Comparison of ENCODE assay signal across 15 cellular contexts in the genomic region with DNA sequence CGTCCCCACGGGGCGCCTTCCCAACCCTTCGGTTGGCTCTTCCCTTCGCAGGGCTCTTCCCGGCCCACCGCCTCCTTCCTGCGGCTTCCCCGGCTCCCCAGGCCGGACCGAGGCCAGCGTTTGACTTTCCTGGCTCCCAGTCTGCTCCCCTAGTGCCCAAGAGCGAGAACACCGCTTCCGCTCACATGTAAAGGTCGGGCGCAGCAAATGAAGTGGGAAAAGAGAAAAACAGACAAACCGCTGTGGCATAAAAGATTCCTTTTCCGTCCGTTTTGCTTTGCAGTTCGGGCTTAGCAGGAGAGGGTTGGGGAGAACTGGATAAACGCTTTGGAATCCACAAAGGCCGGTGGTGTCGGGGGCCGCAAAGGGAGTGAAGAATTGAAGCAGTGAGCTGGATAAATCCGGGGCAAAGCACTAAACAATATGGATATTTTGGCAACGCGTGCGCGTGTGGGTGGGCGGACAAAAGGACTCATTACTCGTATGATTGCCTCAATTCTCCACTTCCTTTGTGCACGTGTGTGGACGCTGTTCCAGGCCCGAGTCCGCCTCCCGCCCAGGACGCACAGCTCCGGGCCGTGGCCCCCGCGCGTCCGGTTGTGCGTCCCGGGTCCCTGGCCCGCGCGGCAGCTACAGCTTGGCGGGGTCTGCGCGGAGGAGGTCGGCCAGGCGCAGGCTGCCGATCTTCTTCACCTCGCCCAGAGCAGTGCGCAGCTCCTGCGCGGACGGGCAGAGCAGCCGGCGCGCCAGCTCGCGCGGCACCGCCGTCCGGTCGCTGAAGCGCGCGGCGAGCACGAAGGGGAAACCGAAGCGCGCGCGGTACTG. TPM values are rescaled to one million over a fixed set of nuclear protein-coding genes. Genes with fewer than 3 reads are reported as not detected.
A peak's percentile ranks its signal among the peaks of the same experiment; 100 is the strongest.
DNase-seq lines count a peak whose midpoint lies in the region; ATAC-seq, FAIRE-seq and TF ChIP-seq lines count a peak whose summit lies in the region.
"Had no signal": no experiment of that assay in that cellular context is flagged by ENCODE, and none has a peak within 500 bp of the region (broad histone marks: within the 10 kb centered on the region; RNA-seq: fewer than 3 reads in every experiment).

No MANE protein-coding gene starts in this region.

- intact Hi-C loops in left ventricle myocardium inferior (cut with micrococcal nuclease), result no loop called here
- intact Hi-C loops in Right ventricle myocardium superior (cut with DNase I), result no loop called here
- intact Hi-C loops in GM12878 (cut with micrococcal nuclease; ENCODE audit: unreplicated experiment), result no loop called here
- intact Hi-C loops in heart left ventricle (cut with DNase I), result no loop called here

- 25% methylated on average over 74 of the region's 80 CpGs for WGBS in GM12878 (ENCODE audit: insufficient coverage, insufficient replicate concordance, low lambda C conversion rate, missing lambda C conversion rate)
- WGBS in heart left ventricle, 4 donors, result 1 to 2% (median 2%) methylated on average over 40 to 80 of the region's 80 CpGs

- peaks cover 2 to 32% (median 28%) of the 10 kb centered on the region in 4 donors for H3K4me1 Mint-ChIP-seq in naive thymus-derived CD8-positive, alpha-beta T cell

- H3K27ac Mint-ChIP-seq in naive thymus-derived CD8-positive, alpha-beta T cell, result no peak overlapping the region
- H3K27ac Mint-ChIP-seq: activated B cell treated with CpG ODN at 0.5 μM for 24 hours had no signal

- BruUV-seq in GM12878 (replicated peaks; lab: Mats Ljungman, UMichigan), result no TSS peak

- H3K4me3 ChIP-seq in left ventricle myocardium inferior (peak overlapping the region; percentile 41), GM12878 (no peak overlapping the region), mucosa of rectum (ENCODE audit: low read length in 2 of 2) (peak overlapping the region; percentile 78 to 88), heart left ventricle (peak overlapping the region in 3 of 12 donors; percentile 4 to 23 (median 20))

- ATAC-seq in Right ventricle myocardium superior (ENCODE audit: poor library complexity) (no peak), GM12878 (no peak), GM21619 (IDR thresholded peaks at IDR 0.05; ENCODE audit: unreplicated experiment) (no peak), heart left ventricle (no peak)
- ATAC-seq in naive thymus-derived CD8-positive, alpha-beta T cell, result no peak

- SMC1A ChIA-PET in GM12878 (lab: Charles Lee; ENCODE audit: uncharacterized antibody, unreplicated experiment), result interaction anchor here (0.6 kb wide), 1 partner anchor 151 kb away, joined by 3 read pairs; no protein-coding TSS in a partner anchor

- no peak for TF ChIP-seq RAD21 in GM12878 (IDR thresholded peaks at IDR 0.05; ENCODE audit: insufficient read depth, low read depth, low read length)

- TF ChIP-seq CTCF in left ventricle myocardium inferior (IDR thresholded peaks at IDR 0.05; ENCODE audit: borderline replicate concordance) (no peak), GM12878 (IDR thresholded peaks at IDR 0.05 in 2 of 3, conservative IDR thresholded peaks at IDR 0.05 in 1 of 3; ENCODE audit: control insufficient read depth in 2 of 3, extremely low read depth in 1 of 3, insufficient read depth in 1 of 3, low read depth in 3 of 3, low read length in 3 of 3) (no peak), heart left ventricle (IDR thresholded peaks at IDR 0.05) (no peak)

- no peaks in the 10 kb centered on the region for H3K79me2 ChIP-seq in GM12878 (ENCODE audit: control insufficient read depth, insufficient read depth, low read length)

- TF ChIP-seq EP300 in GM12878 (IDR thresholded peaks at IDR 0.05; ENCODE audit: borderline replicate concordance in 1 of 2, control insufficient read depth in 1 of 2, low read depth in 2 of 2, low read length in 2 of 2), result no peak

- FAIRE-seq in GM12878 (lab: Jason Lieb, UNC), result no peak

- H3K9me3 Mint-ChIP-seq in naive thymus-derived CD8-positive, alpha-beta T cell, result no peaks in the 10 kb centered on the region
- H3K9me3 Mint-ChIP-seq: activated B cell treated with CpG ODN at 0.5 μM for 24 hours; activated naive CD4-positive, alpha-beta T cell treated with anti-CD3 and anti-CD28 coated beads, Interleukin-2, amount 50 U/mL, for 72 hours had no signal

- TF ChIP-seq POLR2A in GM12878 (IDR thresholded peaks at IDR 0.05; ENCODE audit: low read depth, low read length) (no peak), heart left ventricle (IDR thresholded peaks at IDR 0.05) (no peak)

- H2AFZ ChIP-seq in GM12878 (ENCODE audit: control insufficient read depth, low read depth, low read length), result no peak overlapping the region

- POLR2A ChIA-PET in GM12878 (lab: Charles Lee), result no interaction called here
- POLR2A ChIA-PET in naive thymus-derived CD8-positive, alpha-beta T cell (lab: Charles Lee), result no interaction called here

- RAD21 ChIA-PET in GM12878 (lab: Charles Lee; ENCODE audit: unreplicated experiment), result no interaction called here

- no peaks in the 10 kb centered on the region for H4K20me1 ChIP-seq in GM12878 (ENCODE audit: control insufficient read depth, insufficient read depth)

- H3K36me3 ChIP-seq in left ventricle myocardium inferior, result no peaks in the 10 kb centered on the region
- H3K36me3 ChIP-seq in GM12878 (ENCODE audit: control insufficient read depth in 2 of 2, insufficient read depth in 2 of 2, low read length in 1 of 2), result no peaks in the 10 kb centered on the region
- no peaks in the 10 kb centered on the region for H3K36me3 ChIP-seq in mucosa of rectum (ENCODE audit: control insufficient read depth in 2 of 2, insufficient read depth in 2 of 2, low read length in 2 of 2)
- no peaks in the 10 kb centered on the region for H3K36me3 ChIP-seq in heart left ventricle

- H3K4me1 ChIP-seq in left ventricle myocardium inferior (peaks cover 38% of the 10 kb centered on the region), GM12878 (ENCODE audit: control insufficient read depth, insufficient read depth, low read length) (no peaks in the 10 kb centered on the region), mucosa of rectum (ENCODE audit: control insufficient read depth in 2 of 2, insufficient read depth in 2 of 2, low read length in 2 of 2) (peaks cover 10 to 40% of the 10 kb centered on the region in 2 donors), heart left ventricle (peaks cover 0 to 38% (median 11%) of the 10 kb centered on the region in 12 donors)

- H3K4me2 ChIP-seq in GM12878 (ENCODE audit: control insufficient read depth, insufficient read depth), result no peak overlapping the region

- in situ Hi-C loops in GM12878 (cut with MboI), result no loop called here

- H3K27me3 ChIP-seq in left ventricle myocardium inferior (ENCODE audit: low read depth), result peaks cover 100% of the 10 kb centered on the region
- H3K27me3 ChIP-seq in GM12878 (replicated peaks in 1 of 2; ENCODE audit: control insufficient read depth in 2 of 2, insufficient read depth in 2 of 2, low read length in 1 of 2), result peaks cover 27 to 45% of the 10 kb centered on the region in 2 experiments
- peaks cover 20 to 22% of the 10 kb centered on the region in 2 donors for H3K27me3 ChIP-seq in mucosa of rectum (ENCODE audit: control insufficient read depth in 2 of 2, insufficient read depth in 2 of 2, low read length in 2 of 2)
- H3K27me3 ChIP-seq in heart left ventricle, result peaks cover 75 to 100% (median 98%) of the 10 kb centered on the region in 9 donors

- DNase-seq in left ventricle myocardium inferior, result no peak
- DNase-seq in Right ventricle myocardium superior, result no peak
- no peak for DNase-seq in GM12878 (ENCODE audit: low read depth, low spot score)
- no peak for DNase-seq in DMS79 (lab: John Stamatoyannopoulos, UW)
- no peak for DNase-seq in naive thymus-derived CD8-positive, alpha-beta T cell
- DNase-seq in heart left ventricle, result no peak
- DNase-seq: activated B cell treated with CpG ODN at 0.5 μM for 24 hours; effector memory CD4-positive, alpha-beta T cell; hypothalamus; NCI-H510A treated with DMSO at 0.1 percent for 48 hours had no signal

- H3K9me3 ChIP-seq in left ventricle myocardium inferior (replicated peaks), result no peaks in the 10 kb centered on the region
- no peaks in the 10 kb centered on the region for H3K9me3 ChIP-seq in GM12878 (replicated peaks; ENCODE audit: control insufficient read depth, insufficient read depth, low read length)
- no peaks in the 10 kb centered on the region for H3K9me3 ChIP-seq in mucosa of rectum (ENCODE audit: control insufficient read depth in 2 of 2, low read length in 2 of 2)
- no peaks in the 10 kb centered on the region for H3K9me3 ChIP-seq in heart left ventricle

- peak overlapping the region in 2 of 10 donors; percentile 11 to 42 for H3K4me3 Mint-ChIP-seq in naive thymus-derived CD8-positive, alpha-beta T cell

- peaks cover 48 to 95% (median 83%) of the 10 kb centered on the region in 5 donors for H3K27me3 Mint-ChIP-seq in naive thymus-derived CD8-positive, alpha-beta T cell

- no peaks in the 10 kb centered on the region for H3K36me3 Mint-ChIP-seq in naive thymus-derived CD8-positive, alpha-beta T cell
- H3K36me3 Mint-ChIP-seq: activated naive CD4-positive, alpha-beta T cell treated with anti-CD3 and anti-CD28 coated beads, Interleukin-2, amount 50 U/mL, for 72 hours had no signal

- H3K9ac ChIP-seq in GM12878 (ENCODE audit: control insufficient read depth, insufficient read depth, low read length), result no peak overlapping the region
- H3K9ac ChIP-seq in mucosa of rectum (ENCODE audit: low read depth in 1 of 2, low read length in 2 of 2), result peak overlapping the region; percentile 93 to 94

- no peak overlapping the region for H3K27ac ChIP-seq in left ventricle myocardium inferior (replicated peaks)
- H3K27ac ChIP-seq in GM12878 (ENCODE audit: control insufficient read depth, insufficient read depth), result no peak overlapping the region
- peak overlapping the region; percentile 91 to 95 for H3K27ac ChIP-seq in mucosa of rectum (ENCODE audit: low read depth in 2 of 2, low read length in 2 of 2)
- no peak overlapping the region for H3K27ac ChIP-seq in heart left ventricle
- H3K27ac ChIP-seq: C4-2B had no signal

- CTCF ChIA-PET in GM12878 (lab: Yijun Ruan, JAX), result interaction anchor here (9.6 kb wide), 1 partner anchor 150 kb away, joined by 238 read pairs; no protein-coding TSS in a partner anchor

RNA-seq across cellular contexts. Expression of gene CDX2, which starts 8.6 kb away (rescaled TPM):
- total RNA-seq in left ventricle myocardium inferior (not detected), Right ventricle myocardium superior (not detected), GM12878 (2014; rRNA removed) (not detected in 2 replicates), GM12878 (2014; rRNA removed; fragmentation: Illumina TruSeq; extraction: Trizol) (not detected in 2 replicates), GM12878 (2021) (0.15 TPM in 1 of 2 replicates, not detected in the other), heart left ventricle (not detected)
- not detected in 2 replicates for total RNA-seq in GM12878 (2013; cell fraction: nucleolus; rRNA removed)
- polyA plus RNA-seq in GM12878 (2011; ENCODE audit: low read depth), result not detected
- polyA plus RNA-seq in GM12878 (2011; rRNA removed) (not detected in 2 replicates), GM12878 (2014; fragmentation: Illumina TruSeq; extraction: Trizol) (not detected in 2 replicates), GM12878 (2014; fragmentation: Nextera tagmentation; extraction: Ambion mirVana) (not detected), GM12878 (2014; rRNA removed) (not detected in 2 replicates), GM12878 (2016; fragmentation: Nextera tagmentation; extraction: Ambion mirVana) (not detected), heart left ventricle (not detected)
- not detected in 2 replicates for polyA plus RNA-seq in GM12878 (2011; cell fraction: cytosol; rRNA removed)
- not detected in 2 replicates for polyA plus RNA-seq in GM12878 (2011; cell fraction: nucleus; rRNA removed)
- not detected in 2 replicates for polyA plus RNA-seq in GM12878 (2012)
- not detected in 2 replicates for polyA minus RNA-seq in GM12878 (2011; rRNA and poly(A)+ RNA removed)
- polyA minus RNA-seq in GM12878 (2011; cell fraction: cytosol; rRNA and poly(A)+ RNA removed), result not detected in 2 replicates
- polyA minus RNA-seq in GM12878 (2011; cell fraction: nucleus; rRNA and poly(A)+ RNA removed), result 0.10 TPM in 1 of 2 replicates, not detected in the other
- total RNA-seq in naive thymus-derived CD8-positive, alpha-beta T cell, result not detected
- polyA plus RNA-seq in naive thymus-derived CD8-positive, alpha-beta T cell, result not detected
- total RNA-seq: activated B cell treated with CpG ODN at 0.5 μM for 24 hours; activated naive CD4-positive, alpha-beta T cell treated with anti-CD3 and anti-CD28 coated beads, Interleukin-2, amount 50 U/mL, for 72 hours; MCF 10A had no signal

RNA-seq across cellular contexts. Expression of gene URAD, which starts 10.8 kb away (rescaled TPM):
- total RNA-seq in left ventricle myocardium inferior (not detected), Right ventricle myocardium superior (not detected), GM12878 (2014; rRNA removed) (not detected in 2 replicates), GM12878 (2014; rRNA removed; fragmentation: Illumina TruSeq; extraction: Trizol) (not detected in 2 replicates), GM12878 (2021) (not detected in 2 replicates), heart left ventricle (not detected)
- not detected in 2 replicates for total RNA-seq in GM12878 (2013; cell fraction: nucleolus; rRNA removed)
- not detected for polyA plus RNA-seq in GM12878 (2011; ENCODE audit: low read depth)
- polyA plus RNA-seq in GM12878 (2011; rRNA removed) (not detected in 2 replicates), GM12878 (2014; fragmentation: Illumina TruSeq; extraction: Trizol) (not detected in 2 replicates), GM12878 (2014; fragmentation: Nextera tagmentation; extraction: Ambion mirVana) (not detected), GM12878 (2014; rRNA removed) (not detected in 2 replicates), GM12878 (2016; fragmentation: Nextera tagmentation; extraction: Ambion mirVana) (not detected), heart left ventricle (not detected)
- not detected in 2 replicates for polyA plus RNA-seq in GM12878 (2011; cell fraction: cytosol; rRNA removed)
- not detected in 2 replicates for polyA plus RNA-seq in GM12878 (2011; cell fraction: nucleus; rRNA removed)
- polyA plus RNA-seq in GM12878 (2012), result not detected in 2 replicates
- not detected in 2 replicates for polyA minus RNA-seq in GM12878 (2011; rRNA and poly(A)+ RNA removed)
- not detected in 2 replicates for polyA minus RNA-seq in GM12878 (2011; cell fraction: cytosol; rRNA and poly(A)+ RNA removed)
- not detected in 2 replicates for polyA minus RNA-seq in GM12878 (2011; cell fraction: nucleus; rRNA and poly(A)+ RNA removed)
- total RNA-seq in naive thymus-derived CD8-positive, alpha-beta T cell, result not detected
- not detected for polyA plus RNA-seq in naive thymus-derived CD8-positive, alpha-beta T cell
- total RNA-seq: activated B cell treated with CpG ODN at 0.5 μM for 24 hours; activated naive CD4-positive, alpha-beta T cell treated with anti-CD3 and anti-CD28 coated beads, Interleukin-2, amount 50 U/mL, for 72 hours; MCF 10A had no signal

RNA-seq across cellular contexts. Expression of gene PDX1, which starts 57.9 kb away (rescaled TPM):
- total RNA-seq in left ventricle myocardium inferior (not detected), Right ventricle myocardium superior (not detected), GM12878 (2014; rRNA removed) (not detected in 2 replicates), GM12878 (2014; rRNA removed; fragmentation: Illumina TruSeq; extraction: Trizol) (not detected in 2 replicates), GM12878 (2021) (not detected in 2 replicates), heart left ventricle (not detected)
- total RNA-seq in GM12878 (2013; cell fraction: nucleolus; rRNA removed), result not detected in 2 replicates
- not detected for polyA plus RNA-seq in GM12878 (2011; ENCODE audit: low read depth)
- polyA plus RNA-seq in GM12878 (2011; rRNA removed) (0.03 and 0.09 TPM in 2 replicates), GM12878 (2014; fragmentation: Illumina TruSeq; extraction: Trizol) (not detected in 2 replicates), GM12878 (2014; fragmentation: Nextera tagmentation; extraction: Ambion mirVana) (under 1 TPM in 1 of 2 experiments, not detected in 1; 0.02 TPM), GM12878 (2014; rRNA removed) (not detected in 2 replicates), GM12878 (2016; fragmentation: Nextera tagmentation; extraction: Ambion mirVana) (not detected), heart left ventricle (not detected)
- 0.03 TPM in 1 of 2 replicates, not detected in the other for polyA plus RNA-seq in GM12878 (2011; cell fraction: cytosol; rRNA removed)
- 0.07 TPM in 1 of 2 replicates, not detected in the other for polyA plus RNA-seq in GM12878 (2011; cell fraction: nucleus; rRNA removed)
- 0.06 and 0.08 TPM in 2 replicates for polyA plus RNA-seq in GM12878 (2012)
- polyA minus RNA-seq in GM12878 (2011; rRNA and poly(A)+ RNA removed), result not detected in 2 replicates
- not detected in 2 replicates for polyA minus RNA-seq in GM12878 (2011; cell fraction: cytosol; rRNA and poly(A)+ RNA removed)
- not detected in 2 replicates for polyA minus RNA-seq in GM12878 (2011; cell fraction: nucleus; rRNA and poly(A)+ RNA removed)
- not detected for total RNA-seq in naive thymus-derived CD8-positive, alpha-beta T cell
- not detected for polyA plus RNA-seq in naive thymus-derived CD8-positive, alpha-beta T cell
- total RNA-seq: activated B cell treated with CpG ODN at 0.5 μM for 24 hours; activated naive CD4-positive, alpha-beta T cell treated with anti-CD3 and anti-CD28 coated beads, Interleukin-2, amount 50 U/mL, for 72 hours had no signal

Comparison
In these comparisons a context has a peak if more than half of its experiments do, and no peak if none do; other contexts are left out.
1. H3K27ac ChIP-seq: peak in mucosa of rectum (2 of 2); none in left ventricle myocardium inferior (single experiment), GM12878 (single experiment) and heart left ventricle (0 of 12).